16 cellular contexts compared by ENCODE assay signal in genomic region chr4:15895517-15895916, GRCh38. TPM values are rescaled to one million over a fixed set of nuclear protein-coding genes. Genes with fewer than 3 reads are reported as not detected.
DNase-seq lines count a peak whose midpoint lies in the region; ATAC-seq, FAIRE-seq and TF ChIP-seq lines count a peak whose summit lies in the region.
"Had no signal": no experiment of that assay in that cellular context is flagged by ENCODE, and none has a peak within 500 bp of the region (broad histone marks: within the 10 kb centered on the region; RNA-seq: fewer than 3 reads in every experiment).

No MANE protein-coding gene starts in this region.

- H3K9me3 Mint-ChIP-seq in CD8-positive, alpha-beta T cell = no peaks in the 10 kb centered on the region

- H3K36me3 ChIP-seq in CD8-positive, alpha-beta T cell (ENCODE audit: insufficient read depth, low read length) = no peaks in the 10 kb centered on the region
- H3K36me3 ChIP-seq: BLaER1, SJSA1 had no signal

- no peak overlapping the region for H3K4me3 Mint-ChIP-seq in CD8-positive, alpha-beta T cell

- H3K36me3 Mint-ChIP-seq in CD8-positive, alpha-beta T cell = no peaks in the 10 kb centered on the region

- CTCF ChIA-PET in CD8-positive, alpha-beta T cell (lab: Charles Lee) = interaction anchor here (1.5 kb wide), 1 partner anchor 13 kb away, joined by 4 read pairs; no protein-coding TSS in a partner anchor

- no peak for ATAC-seq in foreskin keratinocyte
- ATAC-seq in CD8-positive, alpha-beta T cell = no peak

- intact Hi-C loops in CD8-positive, alpha-beta T cell (cut with DNase I, micrococcal nuclease) = no loop called here

- no peak overlapping the region for H3K27ac Mint-ChIP-seq in CD8-positive, alpha-beta T cell

- peaks cover 9% of the 10 kb centered on the region for H3K27me3 Mint-ChIP-seq in CD8-positive, alpha-beta T cell (ENCODE audit: low read depth)

- H3K27me3 ChIP-seq in foreskin keratinocyte = no peaks in the 10 kb centered on the region
- H3K27me3 ChIP-seq in CD8-positive, alpha-beta T cell (ENCODE audit: insufficient read depth, low read length) = no peaks in the 10 kb centered on the region
- H3K27me3 ChIP-seq: BLaER1, SJSA1 had no signal

- H3K9me3 ChIP-seq in CD8-positive, alpha-beta T cell (ENCODE audit: low read length) = no peaks in the 10 kb centered on the region
- H3K9me3 ChIP-seq: BLaER1, SJSA1 had no signal

- DNase-seq in Ammon's horn (ENCODE audit: low spot score) (peak; percentile 18), LHCN-M2 (ENCODE audit: low read depth) (peak; percentile 3), astrocyte of the hippocampus (ENCODE audit: low read depth, low spot score) (peak; percentile 30), foreskin keratinocyte (peak; percentile 29 to 63), 8988T (no peak), RCC 7860 (ENCODE audit: low spot score) (no peak)
- no peak for DNase-seq in activated CD4-positive, alpha-beta T cell treated with anti-CD3 and anti-CD28 coated beads, Interleukin-2, amount 50 U/mL, for 1 hour
- DNase-seq in CD8-positive, alpha-beta T cell = no peak
- DNase-seq: MM.1S, NCI-H1105 treated with DMSO at 0.1 percent for 48 hours, NCI-H187, RPMI8226 had no signal

- H3K4me1 ChIP-seq in foreskin keratinocyte = peaks cover 58% of the 10 kb centered on the region
- H3K4me1 ChIP-seq in CD8-positive, alpha-beta T cell (ENCODE audit: insufficient read depth, low read length) = no peaks in the 10 kb centered on the region

- no peak for FAIRE-seq in RCC 7860 (lab: Jason Lieb, UNC)

- POLR2A ChIA-PET in CD8-positive, alpha-beta T cell (lab: Charles Lee) = no interaction called here

- peak overlapping the region; percentile 99 for H3K27ac ChIP-seq in foreskin keratinocyte
- no peak overlapping the region for H3K27ac ChIP-seq in CD8-positive, alpha-beta T cell (ENCODE audit: low read depth, low read length)
- H3K27ac ChIP-seq: BLaER1, KMS-11, SJSA1 had no signal

- H3K4me1 Mint-ChIP-seq in CD8-positive, alpha-beta T cell (ENCODE audit: low read depth) = no peaks in the 10 kb centered on the region

- no peak overlapping the region for H3K4me3 ChIP-seq in CD8-positive, alpha-beta T cell (ENCODE audit: low read depth, low read length)
- H3K4me3 ChIP-seq: BLaER1, SJSA1 had no signal

- TF ChIP-seq CTCF in foreskin keratinocyte (conservative IDR thresholded peaks at IDR 0.05) = no peak
- no peak for TF ChIP-seq CTCF in CD8-positive, alpha-beta T cell (IDR thresholded peaks at IDR 0.05)

RNA-seq across cellular contexts. Expression of gene FGFBP1, which starts 43.0 kb away (rescaled TPM):
- total RNA-seq in LHCN-M2 (2014; rRNA removed) = not detected in 2 replicates
- not detected for polyA plus RNA-seq in LHCN-M2 (2012)
- 1,075 and 1,699 TPM in 2 replicates for total RNA-seq in foreskin keratinocyte
- polyA plus RNA-seq in foreskin keratinocyte = 1,152 and 1,968 TPM in 2 replicates
- total RNA-seq in CD8-positive, alpha-beta T cell = not detected
- total RNA-seq: SJSA1 had no signal
- polyA plus RNA-seq: AG04450 had no signal

Comparison
In these comparisons a context has a peak if more than half of its experiments do, and no peak if none do; other contexts are left out.
1. DNase-seq: peak in Ammon's horn (single experiment), LHCN-M2 (single experiment), astrocyte of the hippocampus (single experiment) and foreskin keratinocyte (2 of 2); none in activated CD4-positive, alpha-beta T cell treated with anti-CD3 and anti-CD28 coated beads, Interleukin-2, amount 50 U/mL, for 1 hour (single experiment), 8988T (single experiment), CD8-positive, alpha-beta T cell (0 of 7) and RCC 7860 (single experiment).
2. RNA of gene FGFBP1, which starts 43.0 kb away (total RNA-seq): 1,075 to 1,699 TPM in foreskin keratinocyte; not detected in LHCN-M2 and not detected in CD8-positive, alpha-beta T cell; every median in the first group is over 1,000 times any median in the second.